Comparison of ENCODE assay signal across 21 cellular contexts in the genomic region with DNA sequence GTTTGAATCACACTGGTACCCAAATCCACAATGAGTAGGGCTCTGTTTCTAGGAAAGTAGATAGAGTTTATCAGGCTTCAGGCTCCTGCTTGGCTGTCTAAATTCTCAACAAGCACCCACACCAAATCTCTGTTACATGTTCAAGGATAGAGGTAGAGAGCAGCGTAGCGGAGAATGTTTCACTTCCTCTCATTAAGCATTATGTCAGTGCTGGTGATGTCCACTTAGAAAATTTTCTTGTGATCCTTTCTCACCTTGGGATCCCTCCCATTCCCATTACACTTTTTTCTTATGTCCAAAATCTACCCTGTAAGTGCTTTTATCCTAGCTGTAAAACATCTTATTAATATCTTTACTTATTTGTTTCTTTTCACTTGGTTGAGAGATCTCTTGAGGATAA. TPM values are rescaled to one million over a fixed set of nuclear protein-coding genes. Genes with fewer than 3 reads are reported as not detected.
A peak's percentile ranks its signal among the peaks of the same experiment; 100 is the strongest.
DNase-seq lines count a peak whose midpoint lies in the region; ATAC-seq and TF ChIP-seq lines count a peak whose summit lies in the region.
"Had no signal": no experiment of that assay in that cellular context is flagged by ENCODE, and none has a peak within 500 bp of the region (broad histone marks: within the 10 kb centered on the region; RNA-seq: fewer than 3 reads in every experiment).

No MANE protein-coding gene starts in this region.

- in situ Hi-C loops in GM13977 (cut with MboI; ENCODE audit: low pct_unique_long_range_greater_than_20kb, low sequenced_read_pairs, unreplicated experiment) = no loop called here

- no peaks in the 10 kb centered on the region for H3K4me1 ChIP-seq in spleen
- H3K4me1 ChIP-seq: transverse colon had no signal

- ATAC-seq in GM19395 (IDR thresholded peaks at IDR 0.05; ENCODE audit: unreplicated experiment) (peak; percentile 74), HG02885 (IDR thresholded peaks at IDR 0.05; ENCODE audit: poor library complexity, unreplicated experiment) (peak; percentile 98), HG03565 (IDR thresholded peaks at IDR 0.05; ENCODE audit: unreplicated experiment) (peak; percentile 94)
- ATAC-seq: HepG2 had no signal

- WGBS in spleen, 5 donors = 45 to 85% (median 62%) methylated on average over 2 of the region's 2 CpGs

- DNase-seq in GM13977 (ENCODE audit: low spot score) (peak; percentile 51), HEK293T (ENCODE audit: extremely low spot score) (no peak), HuH-7 (ENCODE audit: low spot score) (no peak), caudate nucleus (lab: John Stamatoyannopoulos, UW) (no peak), spleen (no peak)
- DNase-seq: activated naive CD8-positive, alpha-beta T cell treated with anti-CD3 and anti-CD28 coated beads for 36 hours; activated T-cell treated with anti-CD3 and anti-CD28 coated beads, Interleukin-2, amount 50 U/mL, for 1 hour; central memory CD4-positive, alpha-beta T cell; NCI-H1105; nephron progenitor cell; retina; stimulated activated CD4-positive, alpha-beta T cell treated with anti-CD3 and anti-CD28 coated beads, Interleukin-2, amount 100 ng/mL, for 24 hours; T-helper 1 cell; transverse colon had no signal

- TF ChIP-seq CTCF in GM13977 (IDR thresholded peaks at IDR 0.05; ENCODE audit: extremely low read depth, insufficient read depth, missing control alignments) (no peak), spleen (IDR thresholded peaks at IDR 0.05 in 8 of 11, conservative IDR thresholded peaks at IDR 0.05 in 3 of 11) (no peak)

- POLR2A ChIA-PET in HEK293T (lab: Yijun Ruan, JAX) = no interaction called here

- no peak overlapping the region for H3K4me3 ChIP-seq in spleen
- H3K4me3 ChIP-seq: lung, transverse colon had no signal

- H3K27ac ChIP-seq in caudate nucleus (ENCODE audit: low read depth, low read length) (no peak overlapping the region), spleen (no peak overlapping the region)
- H3K27ac ChIP-seq: transverse colon had no signal

- no peaks in the 10 kb centered on the region for H3K36me3 ChIP-seq in spleen
- H3K36me3 ChIP-seq: transverse colon had no signal

- CTCF ChIA-PET in HEK293T (lab: Yijun Ruan, JAX) = interaction anchor here (0.7 kb wide), 1 partner anchor 104 kb away, joined by 3 read pairs; no protein-coding TSS in a partner anchor

- peaks cover 0 to 18% (median 7%) of the 10 kb centered on the region in 8 donors for H3K9me3 ChIP-seq in spleen
- H3K9me3 ChIP-seq: transverse colon had no signal

- intact Hi-C loops in spleen (cut with DNase I; ENCODE audit: low total_unique reads) = no loop called here

- H3K27me3 ChIP-seq in spleen (replicated peaks in 1 of 7) = no peaks in the 10 kb centered on the region
- H3K27me3 ChIP-seq: transverse colon had no signal

- TF ChIP-seq POLR2A in spleen (IDR thresholded peaks at IDR 0.05) = no peak

TF ChIP-seq in HEK293T, 16 proteins besides CTCF, POLR2A, EP300 and RAD21:
- TF ChIP-seq ZNF384 (IDR thresholded peaks at IDR 0.05) (no peak), LEF1 (IDR thresholded peaks at IDR 0.05; ENCODE audit: borderline replicate concordance) (no peak), SP1 (IDR thresholded peaks at IDR 0.05) (no peak), TARDBP (IDR thresholded peaks at IDR 0.05) (no peak), HDGF (IDR thresholded peaks at IDR 0.05; ENCODE audit: borderline replicate concordance) (no peak), FOXK2 (IDR thresholded peaks at IDR 0.05) (no peak), NFRKB (IDR thresholded peaks at IDR 0.05) (no peak), ARNT (IDR thresholded peaks at IDR 0.05) (no peak), BHLHE40 (IDR thresholded peaks at IDR 0.05; ENCODE audit: borderline replicate concordance) (no peak), L3MBTL2 (conservative IDR thresholded peaks at IDR 0.05) (no peak), FOXA1 (IDR thresholded peaks at IDR 0.05) (no peak), SUZ12 (IDR thresholded peaks at IDR 0.05) (no peak), CTBP1 (IDR thresholded peaks at IDR 0.05; ENCODE audit: borderline replicate concordance) (no peak), FOXM1 (IDR thresholded peaks at IDR 0.05; ENCODE audit: borderline replicate concordance) (no peak), ELF4 (IDR thresholded peaks at IDR 0.05) (no peak)
- TF ChIP-seq, protein P1, sequence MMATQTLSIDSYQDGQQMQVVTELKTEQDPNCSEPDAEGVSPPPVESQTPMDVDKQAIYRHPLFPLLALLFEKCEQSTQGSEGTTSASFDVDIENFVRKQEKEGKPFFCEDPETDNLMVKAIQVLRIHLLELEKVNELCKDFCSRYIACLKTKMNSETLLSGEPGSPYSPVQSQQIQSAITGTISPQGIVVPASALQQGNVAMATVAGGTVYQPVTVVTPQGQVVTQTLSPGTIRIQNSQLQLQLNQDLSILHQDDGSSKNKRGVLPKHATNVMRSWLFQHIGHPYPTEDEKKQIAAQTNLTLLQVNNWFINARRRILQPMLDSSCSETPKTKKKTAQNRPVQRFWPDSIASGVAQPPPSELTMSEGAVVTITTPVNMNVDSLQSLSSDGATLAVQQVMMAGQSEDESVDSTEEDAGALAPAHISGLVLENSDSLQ (IDR thresholded peaks at IDR 0.05) = no peak

RNA-seq across cellular contexts. Expression of a gene that starts 34.7 kb away (rescaled TPM):
- 10 to 100 TPM in 3 of 7 donors, 1 to 10 TPM in 4; 6.7 to 18.9 (median 8.9) TPM for total RNA-seq in spleen
- 10 to 100 TPM in 1 of 3 donors, 1 to 10 TPM in 2; 2.7 to 20.9 (median 3.7) TPM for polyA plus RNA-seq in spleen
- total RNA-seq: frontal cortex, HepG2, NCI-H460 had no signal
- polyA plus RNA-seq: HepG2 had no signal
